8 cellular contexts compared by ENCODE assay signal in genomic region chr4:19722404-19722803, GRCh38.
"Had no signal": no experiment of that assay in that cellular context is flagged by ENCODE, and none has a peak within 500 bp of the region (broad histone marks: within the 10 kb centered on the region; RNA-seq: fewer than 3 reads in every experiment).

No MANE protein-coding gene starts in this region.

- H2AFZ ChIP-seq: GM23338 had no signal

- FAIRE-seq: H1, H54, HepG2 had no signal

- H3K27ac Mint-ChIP-seq: GM23338, IgD-negative memory B cell had no signal

- H3K4me3 ChIP-seq: GM23338 had no signal

- H3K4me2 ChIP-seq: GM23338 had no signal

- H3K27me3 Mint-ChIP-seq: IgD-negative memory B cell had no signal

- H3K4me1 Mint-ChIP-seq: GM23338, H9 had no signal

- H3K9me3 Mint-ChIP-seq: GM23338 had no signal

- ATAC-seq: GM23338, HepG2 had no signal

- H3K4me3 Mint-ChIP-seq: GM23338, H9, IgD-negative memory B cell had no signal

- H3K27ac ChIP-seq: HL-60 had no signal

- DNase-seq: H9, HCEC 1CT had no signal
